Comparison of ENCODE assay signal across 17 cellular contexts in genomic region chr9:93187047-93187446, GRCh38. TPM values are rescaled to one million over a fixed set of nuclear protein-coding genes. Genes with fewer than 3 reads are reported as not detected.
A peak's percentile ranks its signal among the peaks of the same experiment; 100 is the strongest.
DNase-seq lines count a peak whose midpoint lies in the region; ATAC-seq and TF ChIP-seq lines count a peak whose summit lies in the region.
"Had no signal": no experiment of that assay in that cellular context is flagged by ENCODE, and none has a peak within 500 bp of the region (broad histone marks: within the 10 kb centered on the region; RNA-seq: fewer than 3 reads in every experiment).

No MANE protein-coding gene starts in this region.

- no peak for TF ChIP-seq CTCF in VCaP (conservative IDR thresholded peaks at IDR 0.05)
- no peak for TF ChIP-seq CTCF in glutamatergic neuron (IDR thresholded peaks at IDR 0.05; ENCODE audit: partially characterized antibody, unreplicated experiment)
- TF ChIP-seq CTCF in CD4-positive, alpha-beta T cell (IDR thresholded peaks at IDR 0.05): no peak

- peaks cover 29 to 44% of the 10 kb centered on the region in 2 donors for H3K4me1 ChIP-seq in mucosa of rectum (ENCODE audit: control insufficient read depth in 2 of 2, insufficient read depth in 2 of 2, low read length in 2 of 2)
- H3K4me1 ChIP-seq in skeletal muscle tissue (ENCODE audit: control insufficient read depth in 3 of 3, insufficient read depth in 3 of 3, low read length in 3 of 3): peaks cover 39 to 73% (median 69%) of the 10 kb centered on the region in 3 donors
- H3K4me1 ChIP-seq: Caco-2 had no signal

- POLR2A ChIA-PET in CD4-positive, alpha-beta T cell (lab: Charles Lee): no interaction called here

- H3K27me3 Mint-ChIP-seq in glutamatergic neuron (ENCODE audit: unreplicated experiment): peaks cover 16% of the 10 kb centered on the region
- peaks cover 23% of the 10 kb centered on the region for H3K27me3 Mint-ChIP-seq in CD4-positive, alpha-beta T cell

- H3K27ac Mint-ChIP-seq in glutamatergic neuron (ENCODE audit: unreplicated experiment): peak overlapping the region; percentile 93
- no peak overlapping the region for H3K27ac Mint-ChIP-seq in CD4-positive, alpha-beta T cell
- H3K27ac Mint-ChIP-seq: activated CD4-positive, alpha-beta T cell treated with anti-CD3 and anti-CD28 coated beads, Interleukin-2, amount 10 ng/mL, durations not matched to agents 24 days and 14 days had no signal

- peak overlapping the region; percentile 92 for H3K4me3 Mint-ChIP-seq in glutamatergic neuron (ENCODE audit: unreplicated experiment)
- H3K4me3 Mint-ChIP-seq in CD4-positive, alpha-beta T cell: no peak overlapping the region
- H3K4me3 Mint-ChIP-seq: activated CD4-positive, alpha-beta T cell treated with anti-CD3 and anti-CD28 coated beads, Interleukin-2, amount 10 ng/mL, durations not matched to agents 24 days and 14 days had no signal

- H3K9me3 ChIP-seq in mucosa of rectum (ENCODE audit: control insufficient read depth in 2 of 2, low read length in 2 of 2) (no peaks in the 10 kb centered on the region), skeletal muscle tissue (ENCODE audit: control insufficient read depth in 3 of 3, low read length in 3 of 3) (no peaks in the 10 kb centered on the region)
- no peaks in the 10 kb centered on the region for H3K9me3 ChIP-seq in CD4-positive, alpha-beta T cell (ENCODE audit: control insufficient read depth, low read length)
- H3K9me3 ChIP-seq: Caco-2, left lung had no signal

- H3K4me3 ChIP-seq in mucosa of rectum (ENCODE audit: low read length in 2 of 2): peak overlapping the region; percentile 70 to 72
- peak overlapping the region in 2 of 3 donors; percentile 72 to 76 for H3K4me3 ChIP-seq in skeletal muscle tissue (ENCODE audit: low read length in 3 of 3)
- H3K4me3 ChIP-seq: left lung had no signal

- ATAC-seq in HG03460 (IDR thresholded peaks at IDR 0.05; ENCODE audit: unreplicated experiment): no peak
- ATAC-seq in HG03039 (IDR thresholded peaks at IDR 0.05; ENCODE audit: unreplicated experiment): no peak
- no peak for ATAC-seq in CD4-positive, alpha-beta T cell (ENCODE audit: poor library complexity)
- ATAC-seq: left lung, Panc1 had no signal

- H3K4me1 Mint-ChIP-seq in glutamatergic neuron (ENCODE audit: low read depth, unreplicated experiment): peaks cover 30% of the 10 kb centered on the region
- peaks cover 5% of the 10 kb centered on the region for H3K4me1 Mint-ChIP-seq in CD4-positive, alpha-beta T cell (ENCODE audit: low read depth)

- no peaks in the 10 kb centered on the region for H3K36me3 Mint-ChIP-seq in glutamatergic neuron (ENCODE audit: unreplicated experiment)
- no peaks in the 10 kb centered on the region for H3K36me3 Mint-ChIP-seq in CD4-positive, alpha-beta T cell (ENCODE audit: low read depth)

- H3K9me3 Mint-ChIP-seq in glutamatergic neuron (ENCODE audit: unreplicated experiment): peaks cover 15% of the 10 kb centered on the region
- no peaks in the 10 kb centered on the region for H3K9me3 Mint-ChIP-seq in CD4-positive, alpha-beta T cell
- H3K9me3 Mint-ChIP-seq: activated CD4-positive, alpha-beta T cell treated with anti-CD3 and anti-CD28 coated beads, Interleukin-2, amount 10 ng/mL, durations not matched to agents 24 days and 14 days had no signal

- CTCF ChIA-PET in CD4-positive, alpha-beta T cell (lab: Charles Lee): no interaction called here

- H3K9ac ChIP-seq in mucosa of rectum (ENCODE audit: low read depth in 1 of 2, low read length in 2 of 2) (peak overlapping the region; percentile 44 to 77), skeletal muscle tissue (ENCODE audit: low read depth in 1 of 3, low read length in 3 of 3) (peak overlapping the region; percentile 57 to 86 (median 62))

- H3K36me3 ChIP-seq in mucosa of rectum (ENCODE audit: control insufficient read depth in 2 of 2, insufficient read depth in 2 of 2, low read length in 2 of 2) (peaks cover 0 to 3% of the 10 kb centered on the region in 2 donors), skeletal muscle tissue (ENCODE audit: control insufficient read depth in 3 of 3, insufficient read depth in 3 of 3, low read length in 3 of 3) (no peaks in the 10 kb centered on the region)
- H3K36me3 ChIP-seq: left lung had no signal

- H3K27ac ChIP-seq in VCaP (peak overlapping the region; percentile 90), mucosa of rectum (ENCODE audit: low read depth in 2 of 2, low read length in 2 of 2) (peak overlapping the region; percentile 43 to 61), skeletal muscle tissue (ENCODE audit: low read depth, low read length) (peak overlapping the region; percentile 56)
- no peak overlapping the region for H3K27ac ChIP-seq in CD4-positive, alpha-beta T cell (ENCODE audit: low read depth, low read length)
- H3K27ac ChIP-seq: left lung had no signal

- peaks cover 3 to 6% of the 10 kb centered on the region in 2 donors for H3K27me3 ChIP-seq in mucosa of rectum (ENCODE audit: control insufficient read depth in 2 of 2, insufficient read depth in 2 of 2, low read length in 2 of 2)
- peaks cover 0 to 5% (median 3%) of the 10 kb centered on the region in 3 donors for H3K27me3 ChIP-seq in skeletal muscle tissue (ENCODE audit: control insufficient read depth in 3 of 3, insufficient read depth in 3 of 3, low read length in 3 of 3)
- peaks cover 19% of the 10 kb centered on the region for H3K27me3 ChIP-seq in CD4-positive, alpha-beta T cell (ENCODE audit: control insufficient read depth, insufficient read depth, low read length)

- DNase-seq in glutamatergic neuron: peak; percentile 33
- DNase-seq in amniotic stem cell (lab: John Stamatoyannopoulos, UW): no peak
- DNase-seq in CD4-positive, alpha-beta T cell: no peak
- DNase-seq: activated CD4-positive, alpha-beta T cell treated with anti-CD3 and anti-CD28 coated beads, Interleukin-2, amount 10 ng/mL, durations not matched to agents 24 days and 14 days; activated gamma-delta T cell; Caco-2; HCEC 1CT; NCI-H1105 treated with DMSO at 0.1 percent for 48 hours; NCI-H774 had no signal

- intact Hi-C loops in CD4-positive, alpha-beta T cell (cut with DNase I, micrococcal nuclease): no loop called here

RNA-seq across cellular contexts. Expression of gene WNK2, which starts 3.1 kb away (rescaled TPM):
- total RNA-seq in glutamatergic neuron (ENCODE audit: unreplicated experiment) (336 TPM), skeletal muscle tissue (4.7 TPM)
- under 1 TPM; 0.19 to 0.22 TPM for total RNA-seq in CD4-positive, alpha-beta T cell
- total RNA-seq: myocyte had no signal

RNA-seq across cellular contexts. Expression of gene NINJ1, which starts 53.0 kb away (rescaled TPM):
- 29.4 TPM for total RNA-seq in glutamatergic neuron (ENCODE audit: unreplicated experiment)
- total RNA-seq in skeletal muscle tissue: 20.9 TPM
- total RNA-seq in CD4-positive, alpha-beta T cell: 10 to 100 TPM; 87.8 to 87.9 TPM

Comparison
In these comparisons a context has a peak if more than half of its experiments do, and no peak if none do; other contexts are left out.
1. RNA of gene WNK2, which starts 3.1 kb away (total RNA-seq): 336 TPM in glutamatergic neuron (single experiment); 4.7 TPM in skeletal muscle tissue (single experiment) and 0.19 to 0.22 TPM in CD4-positive, alpha-beta T cell; every median in the first group is over 10 times any median in the second.